Comparison of ENCODE assay signal across 1 cellular context in the genomic region with DNA sequence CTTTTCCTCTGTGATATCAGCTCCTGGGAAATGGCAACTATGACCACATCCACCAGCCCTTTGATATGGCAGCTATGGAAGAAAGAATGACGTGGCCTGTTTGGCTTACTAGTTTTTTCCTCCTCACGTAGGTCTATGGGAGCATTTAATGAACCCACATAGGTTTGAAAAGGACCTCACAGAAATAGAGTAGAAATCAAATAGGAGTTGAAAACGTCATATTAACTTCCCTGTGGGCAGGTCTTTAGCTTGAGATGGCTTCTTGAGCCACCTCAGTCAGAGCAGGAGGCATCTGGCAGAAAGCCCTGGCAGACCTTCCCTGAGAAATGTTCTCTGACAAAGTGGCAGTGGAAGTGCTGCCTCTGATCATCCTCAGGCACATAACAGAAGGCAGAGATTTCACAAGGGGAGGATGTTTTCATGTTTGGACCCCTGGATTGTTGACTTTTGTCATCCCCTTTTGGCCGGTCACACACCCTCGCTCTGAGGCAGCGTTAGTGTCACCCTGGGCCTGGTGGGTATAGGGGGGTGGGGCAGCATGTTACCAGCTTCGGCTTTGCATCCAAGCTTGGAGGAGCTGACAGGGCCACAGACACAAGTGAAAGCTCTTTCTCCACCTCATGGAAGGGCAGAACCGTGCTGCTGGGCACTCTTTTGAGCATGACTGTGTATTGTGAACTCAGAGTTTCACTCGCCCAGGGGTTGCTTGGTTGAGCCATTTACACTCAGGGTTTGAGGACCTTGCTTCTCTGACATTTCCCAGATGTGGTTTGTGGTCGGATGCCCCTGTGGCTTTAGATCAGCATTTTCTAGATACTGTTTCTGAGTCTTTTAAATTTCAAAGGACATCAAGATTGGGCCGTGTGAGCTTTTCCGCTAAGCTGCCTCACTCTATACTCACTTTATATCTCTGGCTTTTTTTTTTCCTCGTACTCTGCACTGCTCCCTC.
TF ChIP-seq lines count a peak whose summit lies in the region.

No MANE protein-coding gene starts in this region.

TF ChIP-seq in HepG2, 621 proteins besides CTCF, POLR2A, EP300 and RAD21 (continued from another document):
- TF ChIP-seq, protein P1, sequence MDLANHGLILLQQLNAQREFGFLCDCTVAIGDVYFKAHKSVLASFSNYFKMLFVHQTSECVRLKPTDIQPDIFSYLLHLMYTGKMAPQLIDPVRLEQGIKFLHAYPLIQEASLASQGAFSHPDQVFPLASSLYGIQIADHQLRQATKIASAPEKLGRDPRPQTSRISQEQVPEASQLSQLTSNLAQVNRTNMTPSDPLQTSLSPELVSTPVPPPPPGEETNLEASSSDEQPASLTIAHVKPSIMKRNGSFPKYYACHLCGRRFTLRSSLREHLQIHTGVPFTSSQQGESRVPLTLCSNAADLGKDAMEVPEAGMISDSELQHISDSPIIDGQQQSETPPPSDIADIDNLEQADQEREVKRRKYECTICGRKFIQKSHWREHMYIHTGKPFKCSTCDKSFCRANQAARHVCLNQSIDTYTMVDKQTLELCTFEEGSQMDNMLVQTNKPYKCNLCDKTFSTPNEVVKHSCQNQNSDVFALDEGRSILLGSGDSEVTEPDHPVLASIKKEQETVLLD (CRISPR knock-in tag; IDR thresholded peaks at IDR 0.05; ENCODE audit: low read depth) = no peak
- TF ChIP-seq CREB1 (IDR thresholded peaks at IDR 0.05) (peak; percentile 40; the same call in 1 of the 2 replicates), CREB1 (CRISPR knock-in tag; IDR thresholded peaks at IDR 0.05) (no peak), ZKSCAN1 (IDR thresholded peaks at IDR 0.05; ENCODE audit: low read length) (no peak)
- TF ChIP-seq, protein P2, sequence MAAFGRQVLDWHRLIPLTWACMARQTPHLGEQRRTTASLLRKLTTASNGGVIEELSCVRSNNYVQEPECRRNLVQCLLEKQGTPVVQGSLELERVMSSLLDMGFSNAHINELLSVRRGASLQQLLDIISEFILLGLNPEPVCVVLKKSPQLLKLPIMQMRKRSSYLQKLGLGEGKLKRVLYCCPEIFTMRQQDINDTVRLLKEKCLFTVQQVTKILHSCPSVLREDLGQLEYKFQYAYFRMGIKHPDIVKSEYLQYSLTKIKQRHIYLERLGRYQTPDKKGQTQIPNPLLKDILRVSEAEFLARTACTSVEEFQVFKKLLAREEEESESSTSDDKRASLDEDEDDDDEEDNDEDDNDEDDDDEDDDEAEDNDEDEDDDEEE (CRISPR knock-in tag; IDR thresholded peaks at IDR 0.05) = no peak
- TF ChIP-seq, protein P3, sequence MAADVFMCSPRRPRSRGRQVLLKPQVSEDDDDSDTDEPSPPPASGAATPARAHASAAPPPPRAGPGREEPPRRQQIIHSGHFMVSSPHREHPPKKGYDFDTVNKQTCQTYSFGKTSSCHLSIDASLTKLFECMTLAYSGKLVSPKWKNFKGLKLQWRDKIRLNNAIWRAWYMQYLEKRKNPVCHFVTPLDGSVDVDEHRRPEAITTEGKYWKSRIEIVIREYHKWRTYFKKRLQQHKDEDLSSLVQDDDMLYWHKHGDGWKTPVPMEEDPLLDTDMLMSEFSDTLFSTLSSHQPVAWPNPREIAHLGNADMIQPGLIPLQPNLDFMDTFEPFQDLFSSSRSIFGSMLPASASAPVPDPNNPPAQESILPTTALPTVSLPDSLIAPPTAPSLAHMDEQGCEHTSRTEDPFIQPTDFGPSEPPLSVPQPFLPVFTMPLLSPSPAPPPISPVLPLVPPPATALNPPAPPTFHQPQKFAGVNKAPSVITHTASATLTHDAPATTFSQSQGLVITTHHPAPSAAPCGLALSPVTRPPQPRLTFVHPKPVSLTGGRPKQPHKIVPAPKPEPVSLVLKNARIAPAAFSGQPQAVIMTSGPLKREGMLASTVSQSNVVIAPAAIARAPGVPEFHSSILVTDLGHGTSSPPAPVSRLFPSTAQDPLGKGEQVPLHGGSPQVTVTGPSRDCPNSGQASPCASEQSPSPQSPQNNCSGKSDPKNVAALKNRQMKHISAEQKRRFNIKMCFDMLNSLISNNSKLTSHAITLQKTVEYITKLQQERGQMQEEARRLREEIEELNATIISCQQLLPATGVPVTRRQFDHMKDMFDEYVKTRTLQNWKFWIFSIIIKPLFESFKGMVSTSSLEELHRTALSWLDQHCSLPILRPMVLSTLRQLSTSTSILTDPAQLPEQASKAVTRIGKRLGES (CRISPR knock-in tag; IDR thresholded peaks at IDR 0.05; ENCODE audit: borderline replicate concordance) = no peak
